ENCODE assay signal across 12 cellular contexts in the genomic region with DNA sequence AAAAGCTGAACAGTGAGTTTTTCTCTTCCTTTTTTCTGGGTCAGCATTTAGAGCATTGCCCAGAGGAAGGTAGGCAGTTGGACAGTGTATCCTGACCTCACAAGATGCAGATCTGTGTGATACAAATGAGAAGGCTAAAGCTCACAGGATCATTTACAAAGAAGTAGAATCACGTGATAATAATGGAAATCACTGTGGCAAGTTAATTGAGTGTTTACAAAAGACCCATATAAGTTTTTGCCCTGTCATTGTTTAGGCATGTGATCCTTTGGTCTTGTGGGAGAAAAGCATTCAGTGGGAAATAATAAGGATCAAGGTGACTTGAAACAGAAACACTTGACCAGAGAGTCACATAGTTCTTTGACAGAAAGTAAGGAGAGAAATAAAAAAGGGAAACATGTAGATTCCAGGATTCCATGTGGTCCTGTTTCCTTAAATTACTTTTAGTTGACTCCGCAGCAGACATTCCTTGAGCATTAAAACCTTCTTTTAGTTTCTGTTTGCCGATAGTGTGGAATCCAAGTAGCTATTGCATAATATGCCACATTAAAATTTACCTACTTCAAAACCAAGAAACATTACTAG.
DNase-seq lines count a peak whose midpoint lies in the region; ATAC-seq, FAIRE-seq and TF ChIP-seq lines count a peak whose summit lies in the region.
"Had no signal": no experiment of that assay in that cellular context is flagged by ENCODE, and none has a peak within 500 bp of the region (broad histone marks: within the 10 kb centered on the region; RNA-seq: fewer than 3 reads in every experiment).

No MANE protein-coding gene starts in this region.

- no peak overlapping the region for H2BK12ac ChIP-seq in trophoblast cell (ENCODE audit: low read length)

- H3K4me2 ChIP-seq in OCI-LY7 (ENCODE audit: low read length) (no peak overlapping the region), trophoblast cell (ENCODE audit: low read length) (no peak overlapping the region)

- no peak overlapping the region for H4K91ac ChIP-seq in trophoblast cell (ENCODE audit: low read depth, low read length)

- TSS peak; percentile 32 for BruUV-seq in OCI-LY7 (replicated peaks; lab: Mats Ljungman, UMichigan)

- no peak overlapping the region for H3K14ac ChIP-seq in trophoblast cell (ENCODE audit: low read length)

- no peak overlapping the region for H2AK5ac ChIP-seq in trophoblast cell (ENCODE audit: low read length)

- TF ChIP-seq CTCF in AG09319 (IDR thresholded peaks at IDR 0.05; ENCODE audit: low read depth, low read length) = no peak
- TF ChIP-seq CTCF in OCI-LY7 (conservative IDR thresholded peaks at IDR 0.05; ENCODE audit: low read length) = no peak
- no peak for TF ChIP-seq CTCF in esophagus muscularis mucosa (IDR thresholded peaks at IDR 0.05)
- TF ChIP-seq CTCF in pancreas (IDR thresholded peaks at IDR 0.05) = no peak
- TF ChIP-seq CTCF in ascending aorta (IDR thresholded peaks at IDR 0.05) = no peak

- DNase-seq in AG09319 (ENCODE audit: extremely low read depth, low read depth) (peak; percentile 78), OCI-LY7 (ENCODE audit: low spot score) (no peak), esophagus muscularis mucosa (ENCODE audit: extremely low spot score) (no peak), trophoblast cell (peak; percentile 13 to 76), pancreas (no peak), ascending aorta (ENCODE audit: low spot score in 2 of 2) (no peak)
- no peak for DNase-seq in activated naive CD4-positive, alpha-beta T cell treated with Interleukin-2 at 50 U/mL for 16 hours
- DNase-seq: MV-4-11 had no signal

- H3K79me1 ChIP-seq in trophoblast cell (ENCODE audit: low read length) = no peaks in the 10 kb centered on the region

- ATAC-seq in pancreas (no peak), GM19452 (IDR thresholded peaks at IDR 0.05; ENCODE audit: unreplicated experiment) (no peak)
- ATAC-seq: Right ventricle myocardium inferior had no signal

- 52% methylated on average over 3 of the region's 3 CpGs for WGBS in esophagus muscularis mucosa
- WGBS in trophoblast cell (ENCODE audit: extremely low coverage, insufficient coverage, insufficient read length) = no CpG with 5 or more reads among the region's 3 CpGs
- WGBS in pancreas, 2 donors = 73 to 86% methylated on average over 3 of the region's 3 CpGs

- CTCF ChIA-PET in OCI-LY7 (lab: Charles Lee; ENCODE audit: unreplicated experiment) = no interaction called here

- intact Hi-C loops in OCI-LY7 (cut with micrococcal nuclease; ENCODE audit: unreplicated experiment) (no loop called here), esophagus muscularis mucosa (cut with DNase I) (no loop called here), pancreas (cut with DNase I) (no loop called here), ascending aorta (cut with DNase I) (loop anchor here (5.0 kb wide), 1 partner anchor 65 kb away; the partner anchor contains the start of genes CNST and TFB2M)

- H3K27me3 ChIP-seq in esophagus muscularis mucosa = no peaks in the 10 kb centered on the region
- no peaks in the 10 kb centered on the region for H3K27me3 ChIP-seq in trophoblast cell (ENCODE audit: insufficient read depth, low read length)
- no peaks in the 10 kb centered on the region for H3K27me3 ChIP-seq in pancreas
- no peaks in the 10 kb centered on the region for H3K27me3 ChIP-seq in ascending aorta
- H3K27me3 ChIP-seq: neutrophil had no signal

- H3K23ac ChIP-seq in trophoblast cell (ENCODE audit: low read length) = no peak overlapping the region

- POLR2A ChIA-PET in OCI-LY7 (lab: Charles Lee) = interaction anchor here (0.6 to 1.4 kb wide), 5 partner anchors 9 to 765 kb away, joined by 3 to 8 read pairs (median 3); no protein-coding TSS in a partner anchor

- H4K12ac ChIP-seq in trophoblast cell (ENCODE audit: low read depth, low read length) = no peak overlapping the region

- H3K4me1 ChIP-seq in OCI-LY7 (ENCODE audit: insufficient read depth, low read length, poor library complexity, severe bottlenecking) (no peaks in the 10 kb centered on the region), esophagus muscularis mucosa (peaks cover 5 to 55% (median 35%) of the 10 kb centered on the region in 4 donors), trophoblast cell (ENCODE audit: control insufficient read depth in 1 of 2, insufficient read depth in 2 of 2, low read length in 2 of 2) (peaks cover 0 to 4% of the 10 kb centered on the region in 2 experiments), pancreas (no peaks in the 10 kb centered on the region), ascending aorta (no peaks in the 10 kb centered on the region)

- H3K4me3 ChIP-seq in OCI-LY7 (ENCODE audit: low read depth, low read length, poor library complexity, severe bottlenecking) (no peak overlapping the region), esophagus muscularis mucosa (peak overlapping the region in 1 of 4 donors; percentile 18), trophoblast cell (ENCODE audit: low read depth, low read length) (no peak overlapping the region), pancreas (no peak overlapping the region), ascending aorta (no peak overlapping the region)

- H3K9me3 ChIP-seq in OCI-LY7 (ENCODE audit: low read length) (no peaks in the 10 kb centered on the region), esophagus muscularis mucosa (no peaks in the 10 kb centered on the region), trophoblast cell (ENCODE audit: insufficient read depth, low read depth, low read length) (no peaks in the 10 kb centered on the region), pancreas (no peaks in the 10 kb centered on the region), ascending aorta (no peaks in the 10 kb centered on the region)
- H3K9me3 ChIP-seq: neutrophil had no signal

- H3K18ac ChIP-seq in trophoblast cell (ENCODE audit: low read length) = no peak overlapping the region

- H2AFZ ChIP-seq in OCI-LY7 (ENCODE audit: low read length) (no peak overlapping the region), trophoblast cell (ENCODE audit: insufficient read depth, low read length, poor library complexity) (no peak overlapping the region)

- H3K79me2 ChIP-seq in OCI-LY7 (ENCODE audit: insufficient read depth, low read depth, low read length) (no peaks in the 10 kb centered on the region), trophoblast cell (ENCODE audit: control insufficient read depth, insufficient read depth, low read length, poor library complexity) (no peaks in the 10 kb centered on the region)

- no peak for TF ChIP-seq EP300 in esophagus muscularis mucosa (IDR thresholded peaks at IDR 0.05)

- no peak overlapping the region for H3K4ac ChIP-seq in trophoblast cell (ENCODE audit: low read depth, low read length)

- no peaks in the 10 kb centered on the region for H4K20me1 ChIP-seq in OCI-LY7 (ENCODE audit: insufficient read depth, low read length)

- H3K36me3 ChIP-seq in OCI-LY7 (ENCODE audit: insufficient read depth, low read length) (peaks cover 53% of the 10 kb centered on the region), esophagus muscularis mucosa (peaks cover 10 to 59% (median 28%) of the 10 kb centered on the region in 4 donors), trophoblast cell (ENCODE audit: control insufficient read depth in 1 of 2, insufficient read depth in 2 of 2, low read length in 2 of 2) (peaks cover 3 to 9% of the 10 kb centered on the region in 2 experiments), pancreas (peaks cover 0 to 7% (median 0%) of the 10 kb centered on the region in 3 donors), ascending aorta (peaks cover 12 to 25% of the 10 kb centered on the region in 2 donors)

- H4K8ac ChIP-seq in trophoblast cell (ENCODE audit: low read depth, low read length) = no peak overlapping the region

- no peak overlapping the region for H2BK5ac ChIP-seq in trophoblast cell (ENCODE audit: low read depth, low read length, poor library complexity)

- TF ChIP-seq POLR2A in esophagus muscularis mucosa (IDR thresholded peaks at IDR 0.05; ENCODE audit: low read depth) = no peak

- FAIRE-seq in pancreas (lab: Jason Lieb, UNC) = no peak
- FAIRE-seq: frontal cortex had no signal

- H3K27ac ChIP-seq in OCI-LY7 (ENCODE audit: low read depth, low read length, poor library complexity, severe bottlenecking) (no peak overlapping the region), esophagus muscularis mucosa (replicated peaks in 1 of 4) (peak overlapping the region; percentile 59 to 81 (median 76)), trophoblast cell (ENCODE audit: low read depth, low read length) (no peak overlapping the region), pancreas (no peak overlapping the region), ascending aorta (peak overlapping the region in 1 of 2 donors; percentile 26)
- H3K27ac ChIP-seq: neutrophil had no signal

- H3K9me2 ChIP-seq in OCI-LY7 (ENCODE audit: insufficient read depth, low read length) = no peaks in the 10 kb centered on the region

- no peak overlapping the region for H3K9ac ChIP-seq in trophoblast cell (ENCODE audit: low read length)

- H2BK120ac ChIP-seq in trophoblast cell (ENCODE audit: insufficient read depth, low read length, poor library complexity) = no peak overlapping the region

Comparison
In these comparisons a context has a peak if more than half of its experiments do, and no peak if none do; other contexts are left out.
1. DNase-seq: peak in AG09319 (single experiment) and trophoblast cell (2 of 2); none in OCI-LY7 (single experiment), esophagus muscularis mucosa (single experiment), pancreas (0 of 6), activated naive CD4-positive, alpha-beta T cell treated with Interleukin-2 at 50 U/mL for 16 hours (single experiment) and ascending aorta (0 of 2).
2. H3K27ac ChIP-seq: peak in esophagus muscularis mucosa (4 of 4); none in OCI-LY7 (single experiment), trophoblast cell (single experiment) and pancreas (0 of 4).